ENCODE assay signal across 3 cellular contexts in the genomic region with DNA sequence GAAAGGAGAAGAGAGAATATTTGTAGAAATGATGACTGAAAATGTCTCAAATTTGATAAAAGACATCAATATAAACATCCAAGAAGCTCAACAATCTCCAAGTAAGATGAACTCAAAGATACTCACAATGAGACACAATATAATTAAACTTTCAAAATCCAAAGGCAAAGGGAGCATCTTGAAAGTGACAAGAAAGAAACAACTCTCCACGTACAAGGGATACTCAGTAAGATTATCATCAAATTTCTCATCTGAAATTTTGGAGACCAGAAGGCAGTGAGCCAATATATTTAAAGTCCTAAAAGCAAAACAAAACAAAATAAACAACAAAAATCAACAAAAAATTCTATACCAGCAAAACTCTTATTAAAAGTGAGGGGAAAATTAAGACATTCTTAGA.
"Had no signal": no experiment of that assay in that cellular context is flagged by ENCODE, and none has a peak within 500 bp of the region (broad histone marks: within the 10 kb centered on the region; RNA-seq: fewer than 3 reads in every experiment).

No MANE protein-coding gene starts in this region.

- H3K4me3 ChIP-seq: GM12878 had no signal

- DNase-seq: GDM1, GF-D8 had no signal
